In genomic region chr7:76393116-76394031, GRCh38 we compare ENCODE assay signal across 8 cellular contexts. TPM values are rescaled to one million over a fixed set of nuclear protein-coding genes. Genes with fewer than 3 reads are reported as not detected.
A peak's percentile ranks its signal among the peaks of the same experiment; 100 is the strongest.
DNase-seq lines count a peak whose midpoint lies in the region; ATAC-seq and TF ChIP-seq lines count a peak whose summit lies in the region.

No MANE protein-coding gene starts in this region.

- H3K36me3 Mint-ChIP-seq in CD4-positive, alpha-beta memory T cell: no peaks in the 10 kb centered on the region
- H3K36me3 Mint-ChIP-seq in activated CD8-positive, alpha-beta T cell treated with anti-CD3 and anti-CD28 coated beads for 36 hours (ENCODE audit: low read depth): no peaks in the 10 kb centered on the region
- no peaks in the 10 kb centered on the region for H3K36me3 Mint-ChIP-seq in memory B cell

- TF ChIP-seq CTCF in activated CD8-positive, alpha-beta T cell treated with anti-CD3 and anti-CD28 coated beads for 36 hours (IDR thresholded peaks at IDR 0.05): no peak

- H3K4me1 Mint-ChIP-seq in CD4-positive, alpha-beta memory T cell: peaks cover 10 to 31% (median 18%) of the 10 kb centered on the region in 4 donors
- peaks cover 19% of the 10 kb centered on the region for H3K4me1 Mint-ChIP-seq in activated CD8-positive, alpha-beta T cell treated with anti-CD3 and anti-CD28 coated beads for 36 hours (ENCODE audit: low read depth)
- H3K4me1 Mint-ChIP-seq in memory B cell: peaks cover 9% of the 10 kb centered on the region

- H3K4me3 Mint-ChIP-seq in CD4-positive, alpha-beta memory T cell: peak overlapping the region; percentile 85 to 93 (median 89)
- peak overlapping the region; percentile 73 for H3K4me3 Mint-ChIP-seq in activated CD8-positive, alpha-beta T cell treated with anti-CD3 and anti-CD28 coated beads for 36 hours
- peak overlapping the region; percentile 86 for H3K4me3 Mint-ChIP-seq in memory B cell

- no peaks in the 10 kb centered on the region for H3K9me3 Mint-ChIP-seq in CD4-positive, alpha-beta memory T cell
- no peaks in the 10 kb centered on the region for H3K9me3 Mint-ChIP-seq in activated CD8-positive, alpha-beta T cell treated with anti-CD3 and anti-CD28 coated beads for 36 hours
- no peaks in the 10 kb centered on the region for H3K9me3 Mint-ChIP-seq in memory B cell

- H3K27ac Mint-ChIP-seq in CD4-positive, alpha-beta memory T cell: peak overlapping the region; percentile 78 to 96 (median 93)
- H3K27ac Mint-ChIP-seq in activated CD8-positive, alpha-beta T cell treated with anti-CD3 and anti-CD28 coated beads for 36 hours: peak overlapping the region; percentile 97
- peak overlapping the region; percentile 88 for H3K27ac Mint-ChIP-seq in memory B cell

- POLR2A ChIA-PET in CD4-positive, alpha-beta memory T cell (lab: Charles Lee; ENCODE audit: partially characterized antibody): interaction anchor here (0.6 to 2.8 kb wide), 6 partner anchors 12 to 75 kb away, joined by 3 to 26 read pairs (median 3); partner anchors contain the start of gene YWHAG
- POLR2A ChIA-PET in activated CD8-positive, alpha-beta T cell treated with anti-CD3 and anti-CD28 coated beads for 36 hours (lab: Charles Lee): interaction anchor here (0.5 to 2.0 kb wide), 4 partner anchors 8 to 688 kb away, joined by 3 to 8 read pairs (median 4); no protein-coding TSS in a partner anchor

- no peaks in the 10 kb centered on the region for H3K27me3 Mint-ChIP-seq in CD4-positive, alpha-beta memory T cell
- no peaks in the 10 kb centered on the region for H3K27me3 Mint-ChIP-seq in activated CD8-positive, alpha-beta T cell treated with anti-CD3 and anti-CD28 coated beads for 36 hours
- H3K27me3 Mint-ChIP-seq in memory B cell: no peaks in the 10 kb centered on the region

- H3K4me1 ChIP-seq in CD4-positive, alpha-beta memory T cell (ENCODE audit: insufficient read depth, low read length): peaks cover 28% of the 10 kb centered on the region

- peak; percentile 90 for ATAC-seq in GM19438 (IDR thresholded peaks at IDR 0.05; ENCODE audit: low read depth, unreplicated experiment)
- ATAC-seq in HG03565 (IDR thresholded peaks at IDR 0.05; ENCODE audit: unreplicated experiment): peak; percentile 83
- peak; percentile 85 for ATAC-seq in activated CD8-positive, alpha-beta T cell treated with anti-CD3 and anti-CD28 coated beads for 36 hours
- peak; percentile 84 for ATAC-seq in memory B cell (ENCODE audit: low read depth)

- peak overlapping the region; percentile 21 to 89 for H3K4me3 ChIP-seq in CD4-positive, alpha-beta memory T cell (ENCODE audit: low read length in 2 of 2)

- CTCF ChIA-PET in CD4-positive, alpha-beta memory T cell (lab: Charles Lee; ENCODE audit: partially characterized antibody): no interaction called here
- CTCF ChIA-PET in activated CD8-positive, alpha-beta T cell treated with anti-CD3 and anti-CD28 coated beads for 36 hours (lab: Charles Lee): interaction anchor here (0.8 to 1.8 kb wide), 2 partner anchors 33 to 102 kb away, joined by 3 to 4 read pairs; no protein-coding TSS in a partner anchor

- peak overlapping the region; percentile 69 for H3K27ac ChIP-seq in CD4-positive, alpha-beta memory T cell (ENCODE audit: low read depth, low read length)

- H3K9me3 ChIP-seq in CD4-positive, alpha-beta memory T cell (ENCODE audit: control insufficient read depth in 1 of 2, low read length in 2 of 2): no peaks in the 10 kb centered on the region

- H3K36me3 ChIP-seq in CD4-positive, alpha-beta memory T cell (ENCODE audit: insufficient read depth, low read length): no peaks in the 10 kb centered on the region

- intact Hi-C loops in CD4-positive, alpha-beta memory T cell (cut with micrococcal nuclease): loop anchor here (1.0 to 2.0 kb wide), 2 partner anchors 34 to 75 kb away; no protein-coding TSS in a partner anchor
- intact Hi-C loops in activated CD8-positive, alpha-beta T cell treated with anti-CD3 and anti-CD28 coated beads for 36 hours (cut with micrococcal nuclease): no loop called here

- peak; percentile 87 to 91 (median 91) for DNase-seq in CD4-positive, alpha-beta memory T cell
- peak; percentile 95 for DNase-seq in NCI-H82 (lab: John Stamatoyannopoulos, UW)
- DNase-seq in activated CD8-positive, alpha-beta T cell treated with anti-CD3 and anti-CD28 coated beads for 36 hours: peak; percentile 88
- DNase-seq in effector CD4-positive, alpha-beta T cell: peak; percentile 83
- peak; percentile 83 to 89 for DNase-seq in memory B cell (ENCODE audit: low spot score in 2 of 2)
- peak; percentile 85 for DNase-seq in stimulated activated CD8-positive, alpha-beta memory T cell treated with anti-CD3 and anti-CD28 coated beads, Interleukin-12 subunit alpha, Interleukin-12 subunit beta, amount 100 ng/mL, for 1 hour (ENCODE audit: low read depth)

- H3K27me3 ChIP-seq in CD4-positive, alpha-beta memory T cell (ENCODE audit: insufficient read depth, low read length): no peaks in the 10 kb centered on the region

RNA-seq across cellular contexts. Expression of gene SSC4D, which starts 16.1 kb away (rescaled TPM):
- total RNA-seq in CD4-positive, alpha-beta memory T cell: not detected
- polyA plus RNA-seq in CD4-positive, alpha-beta memory T cell: under 1 TPM in 1 of 2 donors, not detected in 1; 0.31 TPM
- under 1 TPM; 0.67 to 0.68 TPM for total RNA-seq in activated CD8-positive, alpha-beta T cell treated with anti-CD3 and anti-CD28 coated beads for 36 hours

RNA-seq across cellular contexts. Expression of gene ZP3, which starts 31.4 kb away (rescaled TPM):
- total RNA-seq in CD4-positive, alpha-beta memory T cell: 1 to 10 TPM; 2.8 to 6.1 TPM
- 1 to 10 TPM; 1.9 to 4.1 TPM for polyA plus RNA-seq in CD4-positive, alpha-beta memory T cell
- total RNA-seq in activated CD8-positive, alpha-beta T cell treated with anti-CD3 and anti-CD28 coated beads for 36 hours: 10 to 100 TPM; 12.2 to 13.4 TPM

RNA-seq across cellular contexts. Expression of gene YWHAG, which starts 34.6 kb away (rescaled TPM):
- 10 to 100 TPM; 51.6 to 54.3 TPM for total RNA-seq in CD4-positive, alpha-beta memory T cell
- polyA plus RNA-seq in CD4-positive, alpha-beta memory T cell: 1 to 10 TPM in 1 of 2 donors, under 1 TPM in 1; 0.94 to 2.4 TPM
- 100 to 1,000 TPM; 138 to 143 TPM for total RNA-seq in activated CD8-positive, alpha-beta T cell treated with anti-CD3 and anti-CD28 coated beads for 36 hours

Comparison
In these comparisons a context has a peak if more than half of its experiments do, and no peak if none do; other contexts are left out.
1. Peak in every context shown above with its lines: DNase-seq, ATAC-seq, H3K4me3 ChIP-seq and H3K27ac ChIP-seq.